ENCODE assay signal across 8 cellular contexts in the genomic region with DNA sequence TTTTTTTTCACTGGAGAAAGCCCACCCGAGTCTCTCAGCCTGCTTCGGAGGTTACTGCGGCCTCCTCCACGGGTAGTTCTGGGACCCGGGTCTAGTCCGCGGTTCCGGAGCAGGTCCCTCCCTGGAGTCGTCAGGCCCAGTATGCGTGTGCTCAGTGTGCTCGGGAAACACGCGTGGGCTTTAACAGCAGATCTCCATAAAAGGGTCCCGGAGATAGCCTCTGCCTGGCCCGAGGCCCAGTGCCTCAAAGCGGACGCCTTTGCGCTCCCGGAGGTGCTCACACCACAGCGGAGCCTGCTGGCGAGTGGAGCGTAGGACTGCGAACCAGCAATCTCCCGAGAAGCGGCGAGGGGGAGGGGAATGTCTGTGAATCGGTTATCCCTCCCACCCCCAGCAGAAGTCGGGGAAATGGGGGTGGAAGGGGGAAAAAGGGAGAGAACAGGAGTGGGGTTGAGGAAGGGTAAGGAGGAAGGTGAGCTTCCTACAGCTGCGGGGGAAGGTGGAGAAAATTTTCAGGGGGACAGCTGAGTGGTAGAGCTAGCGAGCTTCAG. TPM values are rescaled to one million over a fixed set of nuclear protein-coding genes. Genes with fewer than 3 reads are reported as not detected.
DNase-seq lines count a peak whose midpoint lies in the region; ATAC-seq and TF ChIP-seq lines count a peak whose summit lies in the region.

No MANE protein-coding gene starts in this region.

- ATAC-seq in Right ventricle myocardium superior (ENCODE audit: poor library complexity) (no peak), Right ventricle myocardium inferior (no peak), HG02938 (IDR thresholded peaks at IDR 0.05; ENCODE audit: unreplicated experiment) (peak; percentile 71), T-cell (replicated peaks in 1 of 4) (peak; percentile 34 to 67 (median 56)), naive B cell (ENCODE audit: low read depth in 2 of 2) (peak; percentile 53 to 55), aorta (ENCODE audit: low FRiP score) (peak; percentile 50)

- DNase-seq in Right ventricle myocardium superior, result peak; percentile 59
- no peak for DNase-seq in Right ventricle myocardium inferior (ENCODE audit: missing footprints)
- peak in 8 of 34 experiments; percentile 11 to 28 (median 20) for DNase-seq in T-cell
- DNase-seq in endodermal cell, result peak; percentile 89
- no peak for DNase-seq in naive B cell
- peak; percentile 71 to 74 for DNase-seq in aorta
- no peak for DNase-seq in ovary

- H3K9me3 Mint-ChIP-seq in T-cell, result peaks cover 5 to 21% (median 15%) of the 10 kb centered on the region in 3 donors
- peaks cover 15% of the 10 kb centered on the region for H3K9me3 Mint-ChIP-seq in endodermal cell
- H3K9me3 Mint-ChIP-seq in naive B cell, result peaks cover 11 to 59% (median 35%) of the 10 kb centered on the region in 7 donors

- H3K4me1 ChIP-seq in endodermal cell (ENCODE audit: control insufficient read depth, insufficient read depth, low read length) (no peaks in the 10 kb centered on the region), aorta (ENCODE audit: control insufficient read depth in 1 of 2, insufficient read depth in 2 of 2, low read length in 2 of 2) (no peaks in the 10 kb centered on the region), ovary (ENCODE audit: insufficient read depth) (no peaks in the 10 kb centered on the region)

- TF ChIP-seq CTCF in endodermal cell (conservative IDR thresholded peaks at IDR 0.05) (peak; percentile 75), ovary (IDR thresholded peaks at IDR 0.05) (no peak)

- H3K36me3 Mint-ChIP-seq in T-cell, result peaks cover 11% of the 10 kb centered on the region
- no peaks in the 10 kb centered on the region for H3K36me3 Mint-ChIP-seq in endodermal cell (ENCODE audit: low read depth)
- peaks cover 20 to 33% of the 10 kb centered on the region in 2 donors for H3K36me3 Mint-ChIP-seq in naive B cell

- H3K4me1 Mint-ChIP-seq in T-cell (peaks cover 14 to 42% (median 33%) of the 10 kb centered on the region in 3 donors), endodermal cell (peaks cover 21% of the 10 kb centered on the region), naive B cell (peaks cover 17 to 34% (median 30%) of the 10 kb centered on the region in 3 donors)

- POLR2A ChIA-PET in T-cell (lab: Charles Lee), result no interaction called here

- H3K4me3 ChIP-seq in endodermal cell (ENCODE audit: low read length) (peak overlapping the region; percentile 77), aorta (ENCODE audit: low read length in 2 of 2) (no peak overlapping the region), ovary (no peak overlapping the region)

- H3K27me3 ChIP-seq in endodermal cell (ENCODE audit: control insufficient read depth, insufficient read depth, low read length, poor library complexity, severe bottlenecking), result peaks cover 98% of the 10 kb centered on the region
- H3K27me3 ChIP-seq in aorta (ENCODE audit: control insufficient read depth in 1 of 2, insufficient read depth in 2 of 2, low read length in 1 of 2), result peaks cover 0 to 2% of the 10 kb centered on the region in 2 donors
- no peaks in the 10 kb centered on the region for H3K27me3 ChIP-seq in ovary

- H3K9ac ChIP-seq in endodermal cell (ENCODE audit: extremely low read depth, low read length, poor library complexity, severe bottlenecking), result no peak overlapping the region

- CTCF ChIA-PET in T-cell (lab: Charles Lee), result no interaction called here

- peaks cover 92 to 93% of the 10 kb centered on the region in 2 donors for H3K27me3 Mint-ChIP-seq in T-cell
- peaks cover 96% of the 10 kb centered on the region for H3K27me3 Mint-ChIP-seq in endodermal cell (ENCODE audit: insufficient read depth)
- H3K27me3 Mint-ChIP-seq in naive B cell, result peaks cover 90 to 94% (median 90%) of the 10 kb centered on the region in 3 donors

- H3K27ac ChIP-seq in endodermal cell (ENCODE audit: low read depth, low read length) (no peak overlapping the region), aorta (ENCODE audit: low read depth in 1 of 2, low read length in 2 of 2) (no peak overlapping the region), ovary (no peak overlapping the region)

- peak overlapping the region; percentile 34 to 64 for H3K27ac Mint-ChIP-seq in T-cell
- no peak overlapping the region for H3K27ac Mint-ChIP-seq in endodermal cell
- H3K27ac Mint-ChIP-seq in naive B cell, result peak overlapping the region in 5 of 6 donors; percentile 80 to 94 (median 86)

- WGBS in endodermal cell (ENCODE audit: insufficient coverage in 1 of 2, insufficient read length in 1 of 2), 2 experiments, result 3 to 5% methylated on average over 10 to 30 of the region's 30 CpGs
- WGBS in aorta, 2 donors, result 2 to 3% methylated on average over 25 to 30 of the region's 30 CpGs
- 1 to 3% (median 3%) methylated on average over 30 of the region's 30 CpGs for WGBS in ovary, 3 donors

- intact Hi-C loops in Right ventricle myocardium superior (cut with DNase I) (no loop called here), Right ventricle myocardium inferior (cut with DNase I) (no loop called here), aorta (cut with DNase I) (no loop called here), ovary (cut with DNase I) (no loop called here)

- no peak for TF ChIP-seq EP300 in ovary (IDR thresholded peaks at IDR 0.05)

- H3K36me3 ChIP-seq in endodermal cell (ENCODE audit: control insufficient read depth, insufficient read depth, low read length), result no peaks in the 10 kb centered on the region
- H3K36me3 ChIP-seq in aorta (ENCODE audit: control insufficient read depth in 1 of 2, insufficient read depth in 2 of 2, low read length in 1 of 2), result no peaks in the 10 kb centered on the region
- H3K36me3 ChIP-seq in ovary, result no peaks in the 10 kb centered on the region

- no peak for TF ChIP-seq POLR2A in ovary (IDR thresholded peaks at IDR 0.05)

- H3K9me3 ChIP-seq in endodermal cell (ENCODE audit: control insufficient read depth, low read length) (peaks cover 18% of the 10 kb centered on the region), aorta (ENCODE audit: control insufficient read depth, low read length) (peaks cover 3% of the 10 kb centered on the region), ovary (peaks cover 0 to 12% of the 10 kb centered on the region in 2 donors)

- peak overlapping the region; percentile 50 to 68 (median 66) for H3K4me3 Mint-ChIP-seq in T-cell
- H3K4me3 Mint-ChIP-seq in endodermal cell, result peak overlapping the region; percentile 55
- H3K4me3 Mint-ChIP-seq in naive B cell, result peak overlapping the region; percentile 65 to 89 (median 77)

RNA-seq across cellular contexts. Expression of a gene that starts 28.7 kb away (rescaled TPM):
- total RNA-seq in Right ventricle myocardium superior (0.67 TPM), Right ventricle myocardium inferior (0.49 TPM), T-cell (1 to 10 TPM; 3.6 to 9.3 (median 4.6) TPM), endodermal cell (1 to 10 TPM; 1.9 to 6.7 TPM), aorta (1 to 10 TPM; 2.3 to 3.8 TPM), ovary (1 to 10 TPM in 3 of 7 donors, under 1 TPM in 4; 0.20 to 7.6 (median 0.82) TPM)
- 2.1 TPM for polyA plus RNA-seq in endodermal cell (2013, experiment 1 of 2)
- polyA plus RNA-seq in endodermal cell (2013, experiment 2 of 2), result 3.9 TPM
- polyA plus RNA-seq in naive B cell (ENCODE audit: low read depth in 6 of 6) (1 to 10 TPM; 1.3 to 5.6 (median 4.6) TPM), aorta (1 to 10 TPM; 6.8 to 9.4 TPM), ovary (1 to 10 TPM; 1.0 to 1.3 TPM)

RNA-seq across cellular contexts. Expression of a gene that starts 29.1 kb away (rescaled TPM):
- total RNA-seq in Right ventricle myocardium superior, result not detected
- not detected for total RNA-seq in Right ventricle myocardium inferior
- total RNA-seq in T-cell, result 1 to 10 TPM; 1.1 to 1.5 (median 1.4) TPM
- not detected for total RNA-seq in endodermal cell
- 0.61 TPM for polyA plus RNA-seq in endodermal cell (2013, experiment 1 of 2)
- polyA plus RNA-seq in endodermal cell (2013, experiment 2 of 2), result 0.37 TPM
- polyA plus RNA-seq in naive B cell (ENCODE audit: low read depth in 6 of 6), result 1 to 10 TPM in 1 of 6 donors, under 1 TPM in 3, not detected in 2; 0.48 to 1.2 (median 0.76) TPM
- 1 to 10 TPM in 1 of 2 donors, under 1 TPM in 1; 0.58 to 1.2 TPM for total RNA-seq in aorta
- polyA plus RNA-seq in aorta, result 1 to 10 TPM in 1 of 2 donors, under 1 TPM in 1; 0.97 to 8.0 TPM
- total RNA-seq in ovary, result 1 to 10 TPM in 3 of 7 donors, under 1 TPM in 3, not detected in 1; 0.51 to 2.1 (median 0.82) TPM
- under 1 TPM; 0.06 to 0.32 TPM for polyA plus RNA-seq in ovary

RNA-seq across cellular contexts. Expression of a gene that starts 43.6 kb away (rescaled TPM):
- total RNA-seq in Right ventricle myocardium superior (2.3 TPM), Right ventricle myocardium inferior (3.0 TPM), T-cell (1 to 10 TPM in 3 of 5 donors, under 1 TPM in 2; 0.33 to 4.4 (median 1.4) TPM), endodermal cell (10 to 100 TPM in 1 of 2 donors, 1 to 10 TPM in 1; 4.5 to 11.4 TPM), aorta (1 to 10 TPM; 4.5 to 4.8 TPM), ovary (1 to 10 TPM; 1.0 to 5.3 (median 1.7) TPM)
- 2.3 TPM for polyA plus RNA-seq in endodermal cell (2013, experiment 1 of 2)
- polyA plus RNA-seq in endodermal cell (2013, experiment 2 of 2), result 4.1 TPM
- polyA plus RNA-seq in naive B cell (ENCODE audit: low read depth in 6 of 6) (under 1 TPM in 5 of 6 donors, not detected in 1; 0.25 to 0.90 (median 0.43) TPM), aorta (10 to 100 TPM in 1 of 2 donors, 1 to 10 TPM in 1; 5.3 to 12.9 TPM), ovary (1 to 10 TPM in 1 of 2 donors, under 1 TPM in 1; 0.63 to 5.7 TPM)

Comparison
In these comparisons a context has a peak if more than half of its experiments do, and no peak if none do; other contexts are left out.
1. DNase-seq: peak in Right ventricle myocardium superior (single experiment), endodermal cell (single experiment) and aorta (2 of 2); none in Right ventricle myocardium inferior (single experiment), naive B cell (single experiment) and ovary (0 of 5).
2. ATAC-seq: peak in HG02938 (single experiment), T-cell (4 of 4), naive B cell (2 of 2) and aorta (single experiment); none in Right ventricle myocardium superior (single experiment) and Right ventricle myocardium inferior (single experiment).
3. Peak in every context shown above with its lines, with median percentiles within 50 percentile points of each other: H3K4me3 Mint-ChIP-seq.